13 cellular contexts compared by ENCODE assay signal in the genomic region with DNA sequence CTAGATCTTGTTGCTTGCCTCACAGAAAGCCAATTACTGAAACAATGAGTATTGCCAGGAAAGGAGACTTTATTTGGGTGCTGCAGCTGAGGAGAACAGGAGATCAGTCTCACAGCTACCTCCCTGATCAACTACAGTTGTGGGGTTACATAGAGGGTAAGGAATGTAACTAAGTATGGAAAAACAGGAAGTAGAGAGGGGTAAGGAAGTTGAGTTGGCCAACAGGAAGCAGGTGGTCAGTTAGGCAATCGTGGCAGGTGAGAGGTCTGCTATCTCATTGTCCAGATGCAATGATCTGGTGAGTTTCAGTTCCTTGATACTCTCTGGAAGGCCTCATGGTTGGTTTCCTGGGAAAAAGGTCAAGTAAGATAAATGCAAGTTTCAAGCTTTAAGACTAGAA.
A peak's percentile ranks its signal among the peaks of the same experiment; 100 is the strongest.
DNase-seq lines count a peak whose midpoint lies in the region; ATAC-seq, FAIRE-seq and TF ChIP-seq lines count a peak whose summit lies in the region.
"Had no signal": no experiment of that assay in that cellular context is flagged by ENCODE, and none has a peak within 500 bp of the region (broad histone marks: within the 10 kb centered on the region; RNA-seq: fewer than 3 reads in every experiment).

No MANE protein-coding gene starts in this region.

- CTCF ChIA-PET in GM10248 (lab: Yijun Ruan, JAX) = no interaction called here

- POLR2A ChIA-PET in GM10248 (lab: Yijun Ruan, JAX) = no interaction called here

- TF ChIP-seq POLR2A in spleen (IDR thresholded peaks at IDR 0.05) = no peak

- TF ChIP-seq CTCF in RWPE2 (IDR thresholded peaks at IDR 0.05; ENCODE audit: poor library complexity, severe bottlenecking) (no peak), spleen (IDR thresholded peaks at IDR 0.05 in 8 of 11, conservative IDR thresholded peaks at IDR 0.05 in 3 of 11) (no peak), GM10248 (IDR thresholded peaks at IDR 0.05; ENCODE audit: control extremely low read depth, extremely low read depth, low read depth, missing control alignments) (no peak)

- H3K4me3 ChIP-seq in RWPE2 (ENCODE audit: severe bottlenecking) = no peak overlapping the region
- H3K4me3 ChIP-seq in spleen = peak overlapping the region in 1 of 8 donors; percentile 19
- H3K4me3 ChIP-seq in small intestine (ENCODE audit: low read depth in 1 of 2, low read length in 2 of 2) = no peak overlapping the region
- H3K4me3 ChIP-seq: thoracic aorta had no signal

- H3K27ac ChIP-seq in RWPE2 (ENCODE audit: poor library complexity, severe bottlenecking) (peak overlapping the region; percentile 47), spleen (peak overlapping the region; percentile 14 to 77 (median 54)), small intestine (ENCODE audit: low read depth in 1 of 2, low read length in 1 of 2) (no peak overlapping the region)
- H3K27ac ChIP-seq: 22Rv1, thoracic aorta had no signal

- H3K27me3 ChIP-seq in RWPE2 (ENCODE audit: insufficient read depth, poor library complexity, severe bottlenecking) (no peaks in the 10 kb centered on the region), spleen (replicated peaks in 1 of 7) (no peaks in the 10 kb centered on the region), small intestine (ENCODE audit: control insufficient read depth in 2 of 2, insufficient read depth in 2 of 2, low read length in 2 of 2) (no peaks in the 10 kb centered on the region)

- H3K4me1 ChIP-seq in RWPE2 (ENCODE audit: insufficient read depth, poor library complexity, severe bottlenecking) (no peaks in the 10 kb centered on the region), spleen (peaks cover 0 to 19% (median 8%) of the 10 kb centered on the region in 6 donors), small intestine (ENCODE audit: control insufficient read depth in 2 of 2, insufficient read depth in 1 of 2, low read depth in 1 of 2, low read length in 1 of 2) (no peaks in the 10 kb centered on the region)

- H3K9me3 ChIP-seq in RWPE2 (ENCODE audit: severe bottlenecking) (no peaks in the 10 kb centered on the region), spleen (peaks cover 0 to 23% (median 2%) of the 10 kb centered on the region in 8 donors), small intestine (ENCODE audit: control insufficient read depth, low read depth) (no peaks in the 10 kb centered on the region)
- H3K9me3 ChIP-seq: thoracic aorta had no signal

- 0 to 10% (median 1%) methylated on average over 1 of the region's 1 CpG for WGBS in spleen, 5 donors
- whole genome bisulfite sequencing in small intestine, 3 donors = 22 to 56% (median 29%) methylated on average over 1 of the region's 1 CpG

- H3K36me3 ChIP-seq in RWPE2 (ENCODE audit: low read depth) (no peaks in the 10 kb centered on the region), spleen (no peaks in the 10 kb centered on the region), small intestine (ENCODE audit: control insufficient read depth in 2 of 2, insufficient read depth in 2 of 2, low read length in 2 of 2) (no peaks in the 10 kb centered on the region)
- H3K36me3 ChIP-seq: thoracic aorta had no signal

- intact Hi-C loops in spleen (cut with DNase I; ENCODE audit: low total_unique reads) = no loop called here

- DNase-seq in NCI-H510A treated with DMSO at 0.1 percent for 48 hours (lab: John Stamatoyannopoulos, UW) (peak; percentile 9), NCI-H510A (lab: John Stamatoyannopoulos, UW) (no peak), RWPE2 (ENCODE audit: low spot score) (no peak), globus pallidus (ENCODE audit: low spot score) (peak; percentile 42), spleen (no peak), T-helper 1 cell (no peak), small intestine (no peak), GM10248 (ENCODE audit: extremely low spot score) (no peak)
- DNase-seq: activated CD4-positive, alpha-beta T cell treated with anti-CD3 and anti-CD28 coated beads, Interleukin-2, amount 50 U/mL, for 1 hour; T-cell had no signal

- peak; percentile 74; the same call in 2 of the 3 replicates for ATAC-seq in RWPE2 (ENCODE audit: low read depth)
- ATAC-seq: esophagus mucosa, T-cell had no signal

- no peak for FAIRE-seq in small intestine (lab: Jason Lieb, UNC)

Comparison
In these comparisons a context has a peak if more than half of its experiments do, and no peak if none do; other contexts are left out.
1. DNase-seq: peak in NCI-H510A treated with DMSO at 0.1 percent for 48 hours (single experiment) and globus pallidus (single experiment); none in NCI-H510A (single experiment), RWPE2 (single experiment), spleen (single experiment), T-helper 1 cell (0 of 5), small intestine (single experiment) and GM10248 (single experiment).
2. H3K27ac ChIP-seq: peak in RWPE2 (single experiment) and spleen (8 of 8); none in small intestine (0 of 2).